10 cellular contexts compared by ENCODE assay signal in the genomic region with DNA sequence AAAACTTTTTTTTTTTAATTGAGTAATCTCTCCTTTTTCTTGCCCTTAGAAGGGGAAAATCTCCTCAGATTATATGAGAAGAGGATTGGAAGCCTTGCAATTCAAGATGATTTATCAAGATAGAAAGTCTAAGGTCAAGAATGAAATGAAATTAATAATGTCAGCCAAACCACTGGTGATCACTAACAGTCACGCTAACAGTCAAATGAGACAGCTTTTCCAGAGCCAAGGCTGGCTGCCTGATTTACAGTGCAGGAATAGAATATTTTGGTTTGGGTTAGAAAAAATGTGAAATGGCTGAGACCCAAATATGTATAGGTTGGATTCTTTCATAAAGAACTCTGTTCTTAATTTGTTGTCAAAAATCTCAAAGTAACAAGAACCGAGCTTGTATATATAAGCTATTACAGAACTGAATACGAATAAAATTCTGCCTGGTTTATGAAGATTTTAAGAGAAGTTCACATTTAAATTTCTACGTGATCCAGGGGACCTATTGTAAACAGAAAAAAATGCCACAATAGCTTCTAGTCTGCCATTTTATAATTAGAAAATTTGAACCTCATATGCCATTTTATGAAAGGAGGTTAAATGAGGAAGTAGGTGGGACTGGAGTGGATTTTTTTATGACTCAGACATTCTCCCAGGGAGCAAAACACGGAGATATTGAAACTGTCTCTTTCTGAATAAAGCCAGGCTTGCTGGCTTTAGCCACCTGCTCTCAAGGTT.
DNase-seq lines count a peak whose midpoint lies in the region; FAIRE-seq lines count a peak whose summit lies in the region.
"Had no signal": no experiment of that assay in that cellular context is flagged by ENCODE, and none has a peak within 500 bp of the region (broad histone marks: within the 10 kb centered on the region; RNA-seq: fewer than 3 reads in every experiment).

No MANE protein-coding gene starts in this region.

- FAIRE-seq in small intestine (lab: Jason Lieb, UNC), result no peak

- H3K36me3 ChIP-seq in rectal smooth muscle tissue (ENCODE audit: control insufficient read depth, insufficient read depth, low read length) (no peaks in the 10 kb centered on the region), small intestine (ENCODE audit: control insufficient read depth in 2 of 2, insufficient read depth in 2 of 2, low read length in 2 of 2) (no peaks in the 10 kb centered on the region)

- H3K9ac ChIP-seq in rectal smooth muscle tissue (ENCODE audit: low read length), result no peak overlapping the region

- WGBS in small intestine, 3 donors, result 61 to 72% (median 69%) methylated on average over 5 of the region's 5 CpGs

- DNase-seq in GM04504 (ENCODE audit: low read depth) (peak; percentile 82), NOMO-1 (lab: John Stamatoyannopoulos, UW; ENCODE audit: unreplicated experiment in 2 of 2) (peak; percentile 16 to 84), dedifferentiated amniotic fluid mesenchymal stem cell (ENCODE audit: extremely low spot score) (peak; percentile 86), small intestine (no peak), amygdala (lab: John Stamatoyannopoulos, UW) (no peak), NCI-H1092 treated with DMSO at 0.1 percent for 48 hours (lab: John Stamatoyannopoulos, UW) (no peak), NCI-H69 (lab: John Stamatoyannopoulos, UW) (no peak)
- DNase-seq: naive B cell, NCI-H748 treated with DMSO at 0.1 percent for 48 hours had no signal

- H3K9me3 ChIP-seq in small intestine (ENCODE audit: control insufficient read depth, low read depth), result no peaks in the 10 kb centered on the region

- H3K4me3 ChIP-seq in rectal smooth muscle tissue (ENCODE audit: low read length), result peak overlapping the region; percentile 56
- no peak overlapping the region for H3K4me3 ChIP-seq in small intestine (ENCODE audit: low read depth in 1 of 2, low read length in 2 of 2)

- no peaks in the 10 kb centered on the region for H3K27me3 ChIP-seq in rectal smooth muscle tissue (ENCODE audit: control insufficient read depth, insufficient read depth, low read length)
- H3K27me3 ChIP-seq in small intestine (ENCODE audit: control insufficient read depth in 2 of 2, insufficient read depth in 2 of 2, low read length in 2 of 2), result no peaks in the 10 kb centered on the region

- peaks cover 17% of the 10 kb centered on the region for H3K4me1 ChIP-seq in rectal smooth muscle tissue (ENCODE audit: control insufficient read depth, insufficient read depth, low read length)
- peaks cover 0 to 8% of the 10 kb centered on the region in 2 donors for H3K4me1 ChIP-seq in small intestine (ENCODE audit: control insufficient read depth in 2 of 2, insufficient read depth in 1 of 2, low read depth in 1 of 2, low read length in 1 of 2)

- H3K27ac ChIP-seq in rectal smooth muscle tissue (ENCODE audit: low read depth, low read length) (peak overlapping the region; percentile 18), small intestine (ENCODE audit: low read depth in 1 of 2, low read length in 1 of 2) (no peak overlapping the region)

Comparison
In these comparisons a context has a peak if more than half of its experiments do, and no peak if none do; other contexts are left out.
1. DNase-seq: peak in GM04504 (single experiment), NOMO-1 (2 of 2) and dedifferentiated amniotic fluid mesenchymal stem cell (single experiment); none in small intestine (single experiment), amygdala (0 of 56), NCI-H1092 treated with DMSO at 0.1 percent for 48 hours (single experiment) and NCI-H69 (single experiment).